In genomic region chr17:31533546-31534155, GRCh38 we compare ENCODE assay signal across 8 cellular contexts.
A peak's percentile ranks its signal among the peaks of the same experiment; 100 is the strongest.
DNase-seq lines count a peak whose midpoint lies in the region; ATAC-seq, FAIRE-seq and TF ChIP-seq lines count a peak whose summit lies in the region.

No MANE protein-coding gene starts in this region.

- no peak overlapping the region for H3K23ac ChIP-seq in H1 (ENCODE audit: insufficient read length)

- no peak overlapping the region for H2AFZ ChIP-seq in OCI-LY7 (ENCODE audit: low read length)
- H2AFZ ChIP-seq in H1 (ENCODE audit: low read length): no peak overlapping the region
- H2AFZ ChIP-seq in neural progenitor cell (replicated peaks): no peak overlapping the region

- H2BK5ac ChIP-seq in H1 (ENCODE audit: low read depth, low read length): no peak overlapping the region

- H3K23me2 ChIP-seq in H1 (ENCODE audit: low read depth, low read length): no peaks in the 10 kb centered on the region

- H3K4me3 ChIP-seq in OCI-LY7 (ENCODE audit: low read depth, low read length, poor library complexity, severe bottlenecking) (no peak overlapping the region), H1 (ENCODE audit: extremely low read depth in 1 of 4, insufficient read depth in 2 of 4, low read depth in 3 of 4, low read length in 4 of 4) (no peak overlapping the region), neural progenitor cell (no peak overlapping the region)

- no peak overlapping the region for H4K5ac ChIP-seq in H1 (ENCODE audit: insufficient read length, low read depth, low read length)

- peaks cover 47% of the 10 kb centered on the region for H3K4me1 Mint-ChIP-seq in neural progenitor cell

- no peak for TF ChIP-seq POLR2A in H1 (IDR thresholded peaks at IDR 0.05; ENCODE audit: control extremely low read depth in 1 of 2, low read depth in 2 of 2, low read length in 2 of 2)

- H2BK120ac ChIP-seq in H1 (replicated peaks; ENCODE audit: low read depth, low read length): no peak overlapping the region

- intact Hi-C loops in OCI-LY7 (cut with micrococcal nuclease; ENCODE audit: unreplicated experiment): loop anchor here (1.0 to 10.0 kb wide), 2 partner anchors 309 to 371 kb away; partner anchors contain the start of gene UTP6

- no peak overlapping the region for H2BK12ac ChIP-seq in H1 (ENCODE audit: low read depth, low read length)

- peak; percentile 70 to 84 for TF ChIP-seq RAD21 in H1 (IDR thresholded peaks at IDR 0.05 in 1 of 2, conservative IDR thresholded peaks at IDR 0.05 in 1 of 2; ENCODE audit: low read depth in 2 of 2, low read length in 2 of 2)

- no TSS peak for BruUV-seq in OCI-LY7 (replicated peaks; lab: Mats Ljungman, UMichigan)

- no peak overlapping the region for H4K91ac ChIP-seq in H1 (replicated peaks; ENCODE audit: insufficient read length, low read length)

- no peak for ATAC-seq in activated naive CD4-positive, alpha-beta T cell treated with anti-CD3 and anti-CD28 coated beads, Interleukin-2, amount 50 U/mL, for 72 hours

- no peak overlapping the region for H4K8ac ChIP-seq in H1 (ENCODE audit: extremely low read depth, insufficient read depth, low read length)

- H3F3A ChIP-seq in neural progenitor cell (ENCODE audit: low read depth): no peaks in the 10 kb centered on the region

- H3K27ac ChIP-seq in OCI-LY7 (ENCODE audit: low read depth, low read length, poor library complexity, severe bottlenecking): no peak overlapping the region
- no peak overlapping the region for H3K27ac ChIP-seq in H1 (ENCODE audit: low read depth, low read length)
- H3K27ac ChIP-seq in neural progenitor cell: no peak overlapping the region

- H3K36me3 ChIP-seq in OCI-LY7 (ENCODE audit: insufficient read depth, low read length) (no peaks in the 10 kb centered on the region), H1 (ENCODE audit: control insufficient read depth in 2 of 4, insufficient read depth in 4 of 4, low read length in 3 of 4) (peaks cover 4 to 22% (median 14%) of the 10 kb centered on the region in 4 experiments; a peak in 6 of 8 replicates), neural progenitor cell (no peaks in the 10 kb centered on the region)

- CTCF ChIA-PET in OCI-LY7 (lab: Charles Lee; ENCODE audit: unreplicated experiment): interaction anchor here (1.6 to 1.8 kb wide), 2 partner anchors 309 to 368 kb away, joined by 3 to 5 read pairs; partner anchors contain the start of gene UTP6
- CTCF ChIA-PET in H1 (lab: Charles Lee; ENCODE audit: partially characterized antibody): interaction anchor here (0.5 to 16.9 kb wide), 18 partner anchors 8 to 439 kb away, joined by 3 to 325 read pairs (median 5); no protein-coding TSS in a partner anchor

- H3K18ac ChIP-seq in H1 (ENCODE audit: extremely low read depth, low read length): no peak overlapping the region

- no peak overlapping the region for H3K56ac ChIP-seq in H1 (replicated peaks; ENCODE audit: insufficient read length, low read depth, low read length)

- H4K20me1 ChIP-seq in OCI-LY7 (ENCODE audit: insufficient read depth, low read length): no peaks in the 10 kb centered on the region
- no peaks in the 10 kb centered on the region for H4K20me1 ChIP-seq in H1 (replicated peaks in 1 of 2; ENCODE audit: control insufficient read depth in 1 of 2, insufficient read depth in 2 of 2, low read length in 2 of 2)
- H4K20me1 ChIP-seq in neural progenitor cell (ENCODE audit: low read depth): no peaks in the 10 kb centered on the region

- peak; percentile 46 for DNase-seq in activated naive CD4-positive, alpha-beta T cell treated with anti-CD3 and anti-CD28 coated beads, Interleukin-2, amount 50 U/mL, for 16 hours
- no peak for DNase-seq in activated naive CD4-positive, alpha-beta T cell treated with anti-CD3 and anti-CD28 coated beads, Interleukin-2, amount 50 U/mL, for 72 hours (ENCODE audit: low spot score in 2 of 2)
- DNase-seq in OCI-LY7 (ENCODE audit: low spot score): peak; percentile 41
- peak in 1 of 2 experiments; percentile 79 for DNase-seq in H1 (ENCODE audit: low read depth in 1 of 2, low spot score in 2 of 2)
- peak; percentile 66 for DNase-seq in neural progenitor cell (ENCODE audit: low spot score)
- DNase-seq in NCI-H1048 (lab: John Stamatoyannopoulos, UW): no peak
- no peak for DNase-seq in activated CD8-positive, alpha-beta memory T cell treated with anti-CD3 and anti-CD28 coated beads for 24 hours
- no peak for DNase-seq in activated CD8-positive, alpha-beta memory T cell treated with anti-CD3 and anti-CD28 coated beads, Interleukin-2, amount 50 U/mL, for 48 hours

- no peak overlapping the region for H2BK20ac ChIP-seq in H1 (ENCODE audit: low read length)

- no peak overlapping the region for H3K14ac ChIP-seq in H1 (ENCODE audit: insufficient read length)

- H3K27ac Mint-ChIP-seq in activated naive CD4-positive, alpha-beta T cell treated with anti-CD3 and anti-CD28 coated beads, Interleukin-2, amount 50 U/mL, for 72 hours: peak overlapping the region in 1 of 2 donors; percentile 3
- peak overlapping the region; percentile 77 for H3K27ac Mint-ChIP-seq in neural progenitor cell

- H3K9me3 ChIP-seq in OCI-LY7 (ENCODE audit: low read length) (no peaks in the 10 kb centered on the region), H1 (ENCODE audit: insufficient read depth in 2 of 2, low read depth in 1 of 2, low read length in 1 of 2) (no peaks in the 10 kb centered on the region), neural progenitor cell (ENCODE audit: low read depth) (no peaks in the 10 kb centered on the region)

- H3K79me2 ChIP-seq in OCI-LY7 (ENCODE audit: insufficient read depth, low read depth, low read length): no peaks in the 10 kb centered on the region
- H3K79me2 ChIP-seq in H1 (ENCODE audit: control insufficient read depth in 1 of 2, insufficient read depth in 2 of 2, low read length in 2 of 2): no peaks in the 10 kb centered on the region
- H3K79me2 ChIP-seq in neural progenitor cell (ENCODE audit: low read depth): no peaks in the 10 kb centered on the region

- H3K4me2 ChIP-seq in OCI-LY7 (ENCODE audit: low read length) (peak overlapping the region; percentile 22; the same call in 1 of the 2 replicates), H1 (ENCODE audit: insufficient read depth in 1 of 2, low read depth in 2 of 2, low read length in 2 of 2) (no peak overlapping the region), neural progenitor cell (no peak overlapping the region)

- peaks cover 54% of the 10 kb centered on the region for H3K4me1 ChIP-seq in OCI-LY7 (ENCODE audit: insufficient read depth, low read length, poor library complexity, severe bottlenecking)
- peaks cover 0 to 4% (median 2%) of the 10 kb centered on the region in 4 experiments; a peak in 2 of 7 replicates for H3K4me1 ChIP-seq in H1 (replicated peaks in 1 of 4; ENCODE audit: control insufficient read depth in 3 of 4, insufficient read depth in 4 of 4, low read length in 3 of 4)
- H3K4me1 ChIP-seq in neural progenitor cell: peaks cover 4% of the 10 kb centered on the region

- no peak for TF ChIP-seq EP300 in H1 (IDR thresholded peaks at IDR 0.05; ENCODE audit: borderline replicate concordance in 1 of 2, low read depth in 2 of 2, low read length in 2 of 2)

- no peak for FAIRE-seq in H1 (lab: Jason Lieb, UNC)

- H2AK5ac ChIP-seq in H1 (ENCODE audit: low read depth, low read length): no peak overlapping the region

- no peaks in the 10 kb centered on the region for H3K9me3 Mint-ChIP-seq in activated naive CD4-positive, alpha-beta T cell treated with anti-CD3 and anti-CD28 coated beads, Interleukin-2, amount 50 U/mL, for 72 hours
- no peaks in the 10 kb centered on the region for H3K9me3 Mint-ChIP-seq in neural progenitor cell

- no peak overlapping the region for H3K9ac ChIP-seq in H1 (replicated peaks in 1 of 4; ENCODE audit: extremely low read depth in 1 of 4, low read depth in 3 of 4, low read length in 3 of 4)
- no peak overlapping the region for H3K9ac ChIP-seq in neural progenitor cell

- 52% methylated on average over 5 of the region's 10 CpGs; no CpG with 5 or more reads in 1 of the 2 experiments for WGBS in H1 (ENCODE audit: extremely low coverage in 1 of 2, insufficient coverage in 1 of 2, insufficient read length in 1 of 2, insufficient replicate concordance in 2 of 2, low coverage in 1 of 2, low lambda C conversion rate in 2 of 2, missing lambda C conversion rate in 1 of 2), 2 experiments

- no peaks in the 10 kb centered on the region for H3K79me1 ChIP-seq in H1 (ENCODE audit: low read depth, low read length)

- no peak overlapping the region for H3K4ac ChIP-seq in H1 (replicated peaks; ENCODE audit: insufficient read length, low read depth, low read length)

- TF ChIP-seq CTCF in OCI-LY7 (conservative IDR thresholded peaks at IDR 0.05; ENCODE audit: low read length) (peak; percentile 79), H1 (IDR thresholded peaks at IDR 0.05; ENCODE audit: control extremely low read depth in 1 of 3, insufficient read depth in 1 of 3, low read depth in 1 of 3, low read length in 3 of 3) (peak; percentile 65 to 67 (median 65)), neural progenitor cell (IDR thresholded peaks at IDR 0.05) (peak; percentile 61)

- H3K27me3 Mint-ChIP-seq in neural progenitor cell (ENCODE audit: insufficient read depth, low read depth): no peaks in the 10 kb centered on the region

- H3K27me3 ChIP-seq in H1 (replicated peaks in 1 of 4; ENCODE audit: control insufficient read depth in 3 of 4, extremely low read depth in 1 of 4, insufficient read depth in 3 of 4, low read length in 3 of 4): no peaks in the 10 kb centered on the region
- no peaks in the 10 kb centered on the region for H3K27me3 ChIP-seq in neural progenitor cell

- no peaks in the 10 kb centered on the region for H3K9me2 ChIP-seq in OCI-LY7 (ENCODE audit: insufficient read depth, low read length)

- no peak overlapping the region for H3K4me3 Mint-ChIP-seq in neural progenitor cell

- no peak overlapping the region for H2BK15ac ChIP-seq in H1 (ENCODE audit: low read length)

- no peaks in the 10 kb centered on the region for H3K36me3 Mint-ChIP-seq in activated naive CD4-positive, alpha-beta T cell treated with anti-CD3 and anti-CD28 coated beads, Interleukin-2, amount 50 U/mL, for 72 hours
- no peaks in the 10 kb centered on the region for H3K36me3 Mint-ChIP-seq in neural progenitor cell

- POLR2A ChIA-PET in OCI-LY7 (lab: Charles Lee): interaction anchor here (0.6 to 2.3 kb wide), 5 partner anchors 21 to 314 kb away, joined by 3 to 7 read pairs (median 4); no protein-coding TSS in a partner anchor
- POLR2A ChIA-PET in H1 (lab: Charles Lee; ENCODE audit: partially characterized antibody): interaction anchor here (1.2 kb wide), 2 partner anchors 10 to 25 kb away, joined by 4 to 6 read pairs; no protein-coding TSS in a partner anchor

TF ChIP-seq in H1, 55 proteins besides CTCF, POLR2A, EP300 and RAD21 (continues in another document):
- TF ChIP-seq SP1 (IDR thresholded peaks at IDR 0.05; ENCODE audit: low read depth, low read length) (no peak), NANOG (IDR thresholded peaks at IDR 0.05; ENCODE audit: insufficient read depth, low read depth, low read length, poor library complexity, severe bottlenecking) (no peak)

Comparison
In these comparisons a context has a peak if more than half of its experiments do, and no peak if none do; other contexts are left out.
1. DNase-seq: peak in activated naive CD4-positive, alpha-beta T cell treated with anti-CD3 and anti-CD28 coated beads, Interleukin-2, amount 50 U/mL, for 16 hours (single experiment), OCI-LY7 (single experiment) and neural progenitor cell (single experiment); none in activated naive CD4-positive, alpha-beta T cell treated with anti-CD3 and anti-CD28 coated beads, Interleukin-2, amount 50 U/mL, for 72 hours (0 of 2), NCI-H1048 (single experiment), activated CD8-positive, alpha-beta memory T cell treated with anti-CD3 and anti-CD28 coated beads for 24 hours (single experiment) and activated CD8-positive, alpha-beta memory T cell treated with anti-CD3 and anti-CD28 coated beads, Interleukin-2, amount 50 U/mL, for 48 hours (single experiment).
2. Peak in every context shown above with its lines, with median percentiles within 50 percentile points of each other: CTCF ChIP-seq.